Comparison of ENCODE assay signal across 20 cellular contexts in the genomic region with DNA sequence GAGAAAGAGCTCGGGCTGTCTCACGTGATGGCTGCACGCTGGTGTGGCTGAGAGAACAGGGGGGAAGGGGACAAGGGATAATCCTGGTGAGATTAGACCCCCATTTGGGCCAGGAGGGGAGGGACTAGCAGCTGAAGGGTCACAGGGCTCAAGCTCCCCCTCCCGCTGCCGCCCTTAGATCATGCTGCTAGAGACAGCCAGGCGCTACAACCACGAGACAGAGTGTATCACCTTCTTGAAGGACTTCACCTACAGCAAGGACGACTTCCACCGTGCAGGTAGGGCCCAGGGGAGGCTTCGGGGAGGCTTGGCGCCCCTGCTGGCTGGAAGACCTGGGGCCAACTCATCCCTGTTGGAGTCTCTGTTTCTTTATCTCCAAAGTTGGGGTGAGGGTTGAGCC. TPM values are rescaled to one million over a fixed set of nuclear protein-coding genes. Genes with fewer than 3 reads are reported as not detected.
DNase-seq lines count a peak whose midpoint lies in the region; ATAC-seq, FAIRE-seq and TF ChIP-seq lines count a peak whose summit lies in the region.
"Had no signal": no experiment of that assay in that cellular context is flagged by ENCODE, and none has a peak within 500 bp of the region (broad histone marks: within the 10 kb centered on the region; RNA-seq: fewer than 3 reads in every experiment).

No MANE protein-coding gene starts in this region.

- H3F3A ChIP-seq in PC-3 (ENCODE audit: low read length, unreplicated experiment) = peaks cover 3% of the 10 kb centered on the region

- peak overlapping the region; percentile 16 for H3K4me3 Mint-ChIP-seq in activated naive CD4-positive, alpha-beta T cell treated with anti-CD3 and anti-CD28 coated beads, Interleukin-2, amount 50 U/mL, for 24 hours
- H3K4me3 Mint-ChIP-seq in naive B cell = peak overlapping the region in 2 of 8 donors; percentile 39 to 63
- H3K4me3 Mint-ChIP-seq: B cell, HFFc6 had no signal

- no peak for DNase-seq in activated naive CD4-positive, alpha-beta T cell (lab: John Stamatoyannopoulos, UW)
- no peak for DNase-seq in PC-3
- DNase-seq in naive B cell = no peak
- DNase-seq in GM19239 (ENCODE audit: insufficient read length, low spot score) = no peak
- no peak for DNase-seq in SJCRH30
- no peak for DNase-seq in NCI-H774 (lab: John Stamatoyannopoulos, UW)
- DNase-seq: C1 segment of cervical spinal cord; CD4-positive, alpha-beta memory T cell; DMS153; DMS79 treated with DMSO at 0.1 percent for 48 hours; EL; HCEC 1CT; HFFc6 had no signal

- no TSS peak for BruUV-seq in PC-3 (replicated peaks; lab: Mats Ljungman, UMichigan)

- H3K4me1 ChIP-seq in PC-3 (ENCODE audit: insufficient read depth, low read length) = peaks cover 15% of the 10 kb centered on the region; the same call in 1 of the 2 replicates
- H3K4me1 ChIP-seq in SJCRH30 = no peaks in the 10 kb centered on the region

- peaks cover 12% of the 10 kb centered on the region for H3K79me2 ChIP-seq in PC-3 (ENCODE audit: low read length)

- no peaks in the 10 kb centered on the region for H3K9me3 ChIP-seq in PC-3 (ENCODE audit: low read length)
- H3K9me3 ChIP-seq in SJCRH30 (replicated peaks) = no peaks in the 10 kb centered on the region

- H3K9ac ChIP-seq in PC-3 (ENCODE audit: low read length) = no peak overlapping the region

- H3K9me3 Mint-ChIP-seq in activated naive CD4-positive, alpha-beta T cell treated with anti-CD3 and anti-CD28 coated beads, Interleukin-2, amount 50 U/mL, for 24 hours = no peaks in the 10 kb centered on the region
- peaks cover 0 to 2% (median 0%) of the 10 kb centered on the region in 7 donors for H3K9me3 Mint-ChIP-seq in naive B cell
- H3K9me3 Mint-ChIP-seq: HFFc6 had no signal

- POLR2A ChIA-PET in PC-3 (lab: Charles Lee; ENCODE audit: unreplicated experiment) = no interaction called here

- H3K36me3 Mint-ChIP-seq in activated naive CD4-positive, alpha-beta T cell treated with anti-CD3 and anti-CD28 coated beads, Interleukin-2, amount 50 U/mL, for 24 hours = peaks cover 12% of the 10 kb centered on the region
- H3K36me3 Mint-ChIP-seq in naive B cell = peaks cover 9 to 46% of the 10 kb centered on the region in 2 donors

- FAIRE-seq in GM19239 (lab: Jason Lieb, UNC) = no peak
- FAIRE-seq: A204.1, G401.6, GM12891, H1 had no signal

- peaks cover 14% of the 10 kb centered on the region for H4K20me1 ChIP-seq in PC-3 (ENCODE audit: low read length)

- peaks cover 30% of the 10 kb centered on the region for H3K4me1 Mint-ChIP-seq in activated naive CD4-positive, alpha-beta T cell treated with anti-CD3 and anti-CD28 coated beads, Interleukin-2, amount 50 U/mL, for 24 hours
- H3K4me1 Mint-ChIP-seq in naive B cell = peaks cover 42 to 58% (median 53%) of the 10 kb centered on the region in 3 donors

- H3K36me3 ChIP-seq in PC-3 (ENCODE audit: low read depth, low read length) (peaks cover 30% of the 10 kb centered on the region), SJCRH30 (peaks cover 3% of the 10 kb centered on the region; the same call in 1 of the 2 replicates)

- TF ChIP-seq CTCF in PC-3 (conservative IDR thresholded peaks at IDR 0.05; ENCODE audit: low read depth, low read length) = 0 out of 2 replicates have a peak, but pooled peaks have one; percentile 16

- no peaks in the 10 kb centered on the region for H3K27me3 ChIP-seq in PC-3 (ENCODE audit: low read length)
- H3K27me3 ChIP-seq in SJCRH30 = no peaks in the 10 kb centered on the region

- H3K27me3 Mint-ChIP-seq in activated naive CD4-positive, alpha-beta T cell treated with anti-CD3 and anti-CD28 coated beads, Interleukin-2, amount 50 U/mL, for 24 hours = no peaks in the 10 kb centered on the region
- H3K27me3 Mint-ChIP-seq in naive B cell = no peaks in the 10 kb centered on the region
- H3K27me3 Mint-ChIP-seq: B cell; CD4-positive, alpha-beta memory T cell had no signal

- CTCF ChIA-PET in PC-3 (lab: Charles Lee) = no interaction called here

- no peak overlapping the region for H3K4me3 ChIP-seq in PC-3 (ENCODE audit: low read length)
- H3K4me3 ChIP-seq in SJCRH30 = no peak overlapping the region

- H3K9me2 ChIP-seq in PC-3 (replicated peaks; ENCODE audit: low read length) = no peaks in the 10 kb centered on the region

- H3K4me2 ChIP-seq in PC-3 (ENCODE audit: low read length) = no peak overlapping the region

- no peak overlapping the region for H3K27ac Mint-ChIP-seq in activated naive CD4-positive, alpha-beta T cell treated with anti-CD3 and anti-CD28 coated beads, Interleukin-2, amount 50 U/mL, for 24 hours
- H3K27ac Mint-ChIP-seq in naive B cell = peak overlapping the region in 4 of 6 donors; percentile 24 to 100 (median 54)
- H3K27ac Mint-ChIP-seq: B cell, HFFc6 had no signal

- ATAC-seq in PC-3 = no peak
- no peak for ATAC-seq in naive B cell (ENCODE audit: low read depth in 2 of 2)

- H2AFZ ChIP-seq in PC-3 (ENCODE audit: low read length) = no peak overlapping the region

- H3K27ac ChIP-seq in PC-3 (ENCODE audit: low read length) (no peak overlapping the region), SJCRH30 (no peak overlapping the region)

- intact Hi-C loops in PC-3 (cut with micrococcal nuclease) = no loop called here

RNA-seq across cellular contexts. Expression of gene NR1H2, which starts 3.3 kb away (rescaled TPM):
- 130 and 152 TPM in 2 replicates for total RNA-seq in PC-3 (2014; rRNA removed)
- polyA plus RNA-seq in naive B cell (ENCODE audit: low read depth in 6 of 6) = 100 to 1,000 TPM in 1 of 6 donors, 10 to 100 TPM in 5; 70.9 to 115 (median 76.1) TPM
- 22.3 and 22.6 TPM in 2 replicates for total RNA-seq in SJCRH30 (2014; rRNA removed; shearing (Covaris generic))

RNA-seq across cellular contexts. Expression of gene POLD1, which starts 4.5 kb away (rescaled TPM):
- total RNA-seq in PC-3 (2014; rRNA removed) = 165 and 210 TPM in 2 replicates
- polyA plus RNA-seq in naive B cell (ENCODE audit: low read depth in 6 of 6) = 10 to 100 TPM; 22.9 to 46.7 (median 32.1) TPM
- 74.4 and 75.2 TPM in 2 replicates for total RNA-seq in SJCRH30 (2014; rRNA removed; shearing (Covaris generic))

RNA-seq across cellular contexts. Expression of gene NAPSA, which starts 14.2 kb away (rescaled TPM):
- total RNA-seq in PC-3 (2014; rRNA removed) = 1.2 and 3.0 TPM in 2 replicates
- polyA plus RNA-seq in naive B cell (ENCODE audit: low read depth in 6 of 6) = 1 to 10 TPM in 3 of 6 donors, under 1 TPM in 2, not detected in 1; 0.38 to 1.8 (median 1.1) TPM
- 0.08 and 0.18 TPM in 2 replicates for total RNA-seq in SJCRH30 (2014; rRNA removed; shearing (Covaris generic))
- total RNA-seq: HT1080 had no signal

RNA-seq across cellular contexts. Expression of gene SPIB, which starts 39.1 kb away (rescaled TPM):
- not detected in 2 replicates for total RNA-seq in PC-3 (2014; rRNA removed)
- polyA plus RNA-seq in naive B cell (ENCODE audit: low read depth in 6 of 6) = 100 to 1,000 TPM; 218 to 343 (median 286) TPM
- total RNA-seq in SJCRH30 (2014; rRNA removed; shearing (Covaris generic)) = 0.83 and 2.8 TPM in 2 replicates
- total RNA-seq: CD4-positive, alpha-beta memory T cell; HFFc6 had no signal

RNA-seq across cellular contexts. Expression of gene KCNC3, which starts 50.4 kb away (rescaled TPM):
- 3.1 and 3.6 TPM in 2 replicates for total RNA-seq in PC-3 (2014; rRNA removed)
- polyA plus RNA-seq in naive B cell (ENCODE audit: low read depth in 6 of 6) = under 1 TPM in 2 of 6 donors, not detected in 4; 0.08 to 0.12 TPM
- total RNA-seq in SJCRH30 (2014; rRNA removed; shearing (Covaris generic)) = 1.1 and 1.2 TPM in 2 replicates
- total RNA-seq: HFFc6, HT1080 had no signal
- polyA plus RNA-seq: CD4-positive, alpha-beta memory T cell had no signal
